1 cellular context compared by ENCODE assay signal in genomic region chr16:18801197-18801972, GRCh38.
TF ChIP-seq lines count a peak whose summit lies in the region.

TSS of gene ARL6IP1 (minus strand) at chr16:18801549. CDS start at chr16:18801466, 83 bp downstream.

TF ChIP-seq in WTC11, 78 proteins besides CTCF, POLR2A, EP300 and RAD21 (continued from another document):
- TF ChIP-seq ARID4B (CRISPR knock-in tag; IDR thresholded peaks at IDR 0.05; ENCODE audit: borderline replicate concordance) (peak; percentile 53; the same call in 1 of the 2 replicates), RELA (CRISPR knock-in tag; IDR thresholded peaks at IDR 0.05; ENCODE audit: borderline replicate concordance) (0 out of 2 replicates have a peak, but pooled peaks have one; percentile 35), ZNF281 (CRISPR knock-in tag; IDR thresholded peaks at IDR 0.05) (peak; percentile 83), ZNF232 (CRISPR knock-in tag; IDR thresholded peaks at IDR 0.05) (peak; percentile 45; the same call in 1 of the 2 replicates)
TF ChIP-seq in WTC11: peak in this region for 37.
